ENCODE assay signal across 1 cellular context in genomic region chr6:37244430-37245310, GRCh38.
A peak's percentile ranks its signal among the peaks of the same experiment; 100 is the strongest.
TF ChIP-seq lines count a peak whose summit lies in the region.

No MANE protein-coding gene starts in this region.

TF ChIP-seq in HEK293, 187 proteins besides CTCF, POLR2A, EP300 and RAD21 (continued from another document):
- peak; percentile 73; the same call in 1 of the 2 replicates for TF ChIP-seq INSM2 (tag by site-specific recombination; IDR thresholded peaks at IDR 0.05)
- 0 out of 2 replicates have a peak, but pooled peaks have one; percentile 25 for TF ChIP-seq PRDM4 (tag by site-specific recombination; IDR thresholded peaks at IDR 0.05)
- TF ChIP-seq ZNF202 (tag by site-specific recombination; IDR thresholded peaks at IDR 0.05; ENCODE audit: borderline replicate concordance), result no peak
- TF ChIP-seq PRDM1 (tag by site-specific recombination; IDR thresholded peaks at IDR 0.05), result no peak
- TF ChIP-seq ZBTB44 (tag by site-specific recombination; IDR thresholded peaks at IDR 0.05), result peak; percentile 79; the same call in 1 of the 2 replicates
- TF ChIP-seq ZBTB17 (tag by site-specific recombination; IDR thresholded peaks at IDR 0.05), result peak; percentile 96
- TF ChIP-seq ZBTB21 (tag by site-specific recombination; IDR thresholded peaks at IDR 0.05), result peak; percentile 95
- peak; percentile 90 for TF ChIP-seq ATF2 (tag by site-specific recombination; IDR thresholded peaks at IDR 0.05; ENCODE audit: low read depth)
- no peak for TF ChIP-seq ZBTB7A (tag by site-specific recombination; IDR thresholded peaks at IDR 0.05; ENCODE audit: low read depth)
- TF ChIP-seq OVOL3 (tag by site-specific recombination; IDR thresholded peaks at IDR 0.05), result no peak
- TF ChIP-seq SCRT2 (tag by site-specific recombination; IDR thresholded peaks at IDR 0.05), result peak; percentile 100
- peak; percentile 80 for TF ChIP-seq ZNF843 (tag by site-specific recombination; IDR thresholded peaks at IDR 0.05)
- peak; percentile 98 for TF ChIP-seq ZNF629 (tag by site-specific recombination; IDR thresholded peaks at IDR 0.05)
- no peak for TF ChIP-seq ZNF654 (tag by site-specific recombination; IDR thresholded peaks at IDR 0.05; ENCODE audit: low read depth)
- TF ChIP-seq KLF10 (tag by site-specific recombination; IDR thresholded peaks at IDR 0.05), result peak; percentile 71; the same call in 1 of the 2 replicates
- TF ChIP-seq ZNF837 (tag by site-specific recombination; IDR thresholded peaks at IDR 0.05), result no peak
- no peak for TF ChIP-seq HOXD13 (CRISPR knock-in tag; IDR thresholded peaks at IDR 0.05; ENCODE audit: borderline replicate concordance)
- TF ChIP-seq KLF8 (tag by site-specific recombination; IDR thresholded peaks at IDR 0.05), result peak; percentile 79
- no peak for TF ChIP-seq ZNF701 (tag by site-specific recombination; IDR thresholded peaks at IDR 0.05)
- no peak for TF ChIP-seq ZNF404 (tag by site-specific recombination; IDR thresholded peaks at IDR 0.05)
- TF ChIP-seq ZIC2 (tag by site-specific recombination; IDR thresholded peaks at IDR 0.05), result peak; percentile 25; the same call in 1 of the 2 replicates
- no peak for TF ChIP-seq MYNN (tag by site-specific recombination; IDR thresholded peaks at IDR 0.05; ENCODE audit: borderline replicate concordance)
- TF ChIP-seq ZNF350 (tag by site-specific recombination; IDR thresholded peaks at IDR 0.05), result no peak
- TF ChIP-seq TSHZ1 (tag by site-specific recombination; IDR thresholded peaks at IDR 0.05; ENCODE audit: borderline replicate concordance), result peak; percentile 83
- TF ChIP-seq ZNF639 (tag by site-specific recombination; IDR thresholded peaks at IDR 0.05), result 0 out of 2 replicates have a peak, but pooled peaks have one; percentile 65
- no peak for TF ChIP-seq ZNF23 (tag by site-specific recombination; IDR thresholded peaks at IDR 0.05; ENCODE audit: borderline replicate concordance)
- TF ChIP-seq ZNF2 (tag by site-specific recombination; IDR thresholded peaks at IDR 0.05), result 0 out of 2 replicates have a peak, but pooled peaks have one; percentile 18
- peak; percentile 61; the same call in 1 of the 2 replicates for TF ChIP-seq PATZ1 (tag by site-specific recombination; IDR thresholded peaks at IDR 0.05)
- 0 out of 2 replicates have a peak, but pooled peaks have one; percentile 18 for TF ChIP-seq ZNF391 (tag by site-specific recombination; IDR thresholded peaks at IDR 0.05; ENCODE audit: borderline replicate concordance, low read depth)
- no peak for TF ChIP-seq EGR2 (tag by site-specific recombination; IDR thresholded peaks at IDR 0.05; ENCODE audit: low read depth)
- peak; percentile 40 for TF ChIP-seq GLIS1 (tag by site-specific recombination; IDR thresholded peaks at IDR 0.05)
- peak; percentile 55 for TF ChIP-seq KLF17 (tag by site-specific recombination; IDR thresholded peaks at IDR 0.05)
- TF ChIP-seq WT1 (tag by site-specific recombination; IDR thresholded peaks at IDR 0.05), result peak; percentile 31; the same call in 1 of the 2 replicates
- TF ChIP-seq ZNF510 (tag by site-specific recombination; IDR thresholded peaks at IDR 0.05; ENCODE audit: insufficient replicate concordance), result no peak
- peak; percentile 45 for TF ChIP-seq SP2 (tag by site-specific recombination; IDR thresholded peaks at IDR 0.05)
- TF ChIP-seq ZNF335 (tag by site-specific recombination; conservative IDR thresholded peaks at IDR 0.05), result peak; percentile 34
- TF ChIP-seq ZNF692 (tag by site-specific recombination; IDR thresholded peaks at IDR 0.05), result peak; percentile 88
- TF ChIP-seq TRIM28 (IDR thresholded peaks at IDR 0.05; ENCODE audit: borderline replicate concordance, low read length), result peak; percentile 95
- peak; percentile 59 for TF ChIP-seq ZNF341 (tag by site-specific recombination; IDR thresholded peaks at IDR 0.05; ENCODE audit: low read depth)
- peak; percentile 70 for TF ChIP-seq SP7 (tag by site-specific recombination; IDR thresholded peaks at IDR 0.05)
- 0 out of 2 replicates have a peak, but pooled peaks have one; percentile 22 for TF ChIP-seq ZBTB20 (tag by site-specific recombination; IDR thresholded peaks at IDR 0.05)
- TF ChIP-seq ZNF623 (tag by site-specific recombination; IDR thresholded peaks at IDR 0.05), result 0 out of 2 replicates have a peak, but pooled peaks have one; percentile 13
